In genomic region chr7:158757404-158757989, GRCh38 we compare ENCODE assay signal across 26 cellular contexts.
"Had no signal": no experiment of that assay in that cellular context is flagged by ENCODE, and none has a peak within 500 bp of the region (broad histone marks: within the 10 kb centered on the region; RNA-seq: fewer than 3 reads in every experiment).

No MANE protein-coding gene starts in this region.

- H3K4me1 Mint-ChIP-seq: activated naive CD4-positive, alpha-beta T cell treated with anti-CD3 and anti-CD28 coated beads, Interleukin-2, amount 10 ng/mL, durations not matched to agents 7 days and 5 days; central memory CD8-positive, alpha-beta T cell had no signal

- H3K27me3 ChIP-seq: left lung, upper lobe of left lung, vagina had no signal

- H3K4me3 Mint-ChIP-seq: activated CD4-positive, alpha-beta T cell treated with anti-CD3 and anti-CD28 coated beads, Interleukin-2, amount 10 ng/mL, durations not matched to agents 7 days and 5 days; activated CD8-positive, alpha-beta T cell treated with anti-CD3 and anti-CD28 coated beads for 36 hours; activated naive CD4-positive, alpha-beta T cell treated with anti-CD3 and anti-CD28 coated beads, Interleukin-2, amount 10 ng/mL, durations not matched to agents 7 days and 5 days; central memory CD8-positive, alpha-beta T cell; natural killer cell treated with Interleukin-12 subunit alpha and Interleukin-12 subunit beta and Interleukin-15 and Interleukin-18, amount 100 ng/mL, for 72 hours; stimulated activated naive CD8-positive, alpha-beta T cell treated with anti-CD3 and anti-CD28 coated beads, Interleukin-15, amount 100 ng/mL, for 72 hours had no signal

- H3K36me3 ChIP-seq: WERI-Rb-1 had no signal

- H3K4me3 ChIP-seq: left lung, lower lobe of right lung, skin epidermis, upper lobe of left lung, vagina had no signal

- H3K27ac ChIP-seq: left lung, lower lobe of right lung, skin epidermis, upper lobe of left lung, vagina, WERI-Rb-1 had no signal

- H3K4me1 ChIP-seq: left lung, vagina had no signal

- H3K9me3 ChIP-seq: left lung, lower lobe of right lung, upper lobe of left lung, vagina had no signal

- H3K9me3 Mint-ChIP-seq: activated CD4-positive, alpha-beta T cell treated with anti-CD3 and anti-CD28 coated beads, Interleukin-2, amount 10 ng/mL, durations not matched to agents 7 days and 5 days; activated CD8-positive, alpha-beta T cell treated with anti-CD3 and anti-CD28 coated beads for 36 hours; activated naive CD4-positive, alpha-beta T cell treated with anti-CD3 and anti-CD28 coated beads, Interleukin-2, amount 10 ng/mL, durations not matched to agents 7 days and 5 days; central memory CD8-positive, alpha-beta T cell; natural killer cell treated with Interleukin-12 subunit alpha and Interleukin-12 subunit beta and Interleukin-15 and Interleukin-18, amount 100 ng/mL, for 72 hours; stimulated activated naive CD8-positive, alpha-beta T cell treated with anti-CD3 and anti-CD28 coated beads, Interleukin-15, amount 100 ng/mL, for 72 hours had no signal

- H3K27ac Mint-ChIP-seq: activated CD4-positive, alpha-beta T cell treated with anti-CD3 and anti-CD28 coated beads, Interleukin-2, amount 10 ng/mL, durations not matched to agents 7 days and 5 days; activated naive CD4-positive, alpha-beta T cell treated with anti-CD3 and anti-CD28 coated beads, Interleukin-2, amount 10 ng/mL, durations not matched to agents 7 days and 5 days had no signal

- DNase-seq: activated CD4-positive, alpha-beta T cell treated with anti-CD3 and anti-CD28 coated beads, Interleukin-2, amount 10 ng/mL, durations not matched to agents 7 days and 5 days; activated CD4-positive, CD25-positive, alpha-beta regulatory T cell treated with anti-CD3 and anti-CD28 coated beads, Interleukin-2, amount 50 U/mL, for 72 hours; activated CD8-positive, alpha-beta T cell treated with anti-CD3 and anti-CD28 coated beads for 36 hours; activated gamma-delta T cell; activated naive CD4-positive, alpha-beta T cell treated with anti-CD3 and anti-CD28 coated beads, Interleukin-2, amount 10 ng/mL, durations not matched to agents 7 days and 5 days; dermis blood vessel endothelial cell; effector CD4-positive, alpha-beta T cell; left lung; lower lobe of right lung; mesendoderm; stimulated activated CD4-positive, alpha-beta T cell treated with anti-CD3 and anti-CD28 coated beads, Interleukin-12 subunit alpha, Interleukin-12 subunit beta, amount 100 ng/mL, for 4 hours; stimulated activated CD4-positive, alpha-beta T cell treated with anti-CD3 and anti-CD28 coated beads, Interleukin-4, amount 100 ng/mL, for 1 hour; stimulated activated naive CD8-positive, alpha-beta T cell treated with anti-CD3 and anti-CD28 coated beads, Interleukin-15, amount 100 ng/mL, for 72 hours; substantia nigra; T-helper 1 cell; upper lobe of left lung; WERI-Rb-1 had no signal

- FAIRE-seq: bronchial epithelial cell, colon, frontal cortex, islet of Langerhans had no signal

- ATAC-seq: activated CD8-positive, alpha-beta T cell treated with anti-CD3 and anti-CD28 coated beads for 36 hours; lower lobe of right lung; natural killer cell treated with Interleukin-12 subunit alpha and Interleukin-12 subunit beta and Interleukin-15 and Interleukin-18, amount 100 ng/mL, for 72 hours; sciatic nerve; stimulated activated naive CD8-positive, alpha-beta T cell treated with anti-CD3 and anti-CD28 coated beads, Interleukin-15, amount 100 ng/mL, for 72 hours had no signal

- H3K36me3 Mint-ChIP-seq: natural killer cell treated with Interleukin-12 subunit alpha and Interleukin-12 subunit beta and Interleukin-15 and Interleukin-18, amount 100 ng/mL, for 72 hours had no signal
